Comparison of ENCODE assay signal across 8 cellular contexts in the genomic region with DNA sequence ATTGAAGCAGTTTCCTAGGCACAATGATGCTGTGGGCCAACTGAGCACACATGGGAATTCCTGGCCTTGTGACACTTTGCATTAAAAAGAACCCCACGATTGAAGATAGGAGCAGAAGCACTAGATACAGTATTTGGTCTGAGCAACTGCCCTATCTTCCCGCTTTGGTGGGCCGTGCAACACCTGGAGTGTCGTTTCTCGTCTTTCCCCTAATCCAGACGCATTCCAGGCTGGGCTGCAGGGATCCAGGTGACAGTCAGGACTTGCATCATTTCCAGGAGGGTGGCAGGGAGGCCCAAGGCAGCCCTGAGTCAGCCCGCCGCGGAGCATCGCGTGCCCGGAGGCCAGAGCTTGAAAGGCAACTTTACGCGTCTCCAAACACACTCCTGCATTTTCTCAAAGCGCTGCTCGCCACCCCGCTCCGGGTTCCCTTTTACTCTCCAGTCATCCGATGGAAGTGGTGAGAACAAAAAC. TPM values are rescaled to one million over a fixed set of nuclear protein-coding genes. Genes with fewer than 3 reads are reported as not detected.
DNase-seq lines count a peak whose midpoint lies in the region; ATAC-seq and TF ChIP-seq lines count a peak whose summit lies in the region.

No MANE protein-coding gene starts in this region.

- H4K91ac ChIP-seq in IMR-90 (ENCODE audit: insufficient read depth, low read depth, low read length), result peak overlapping the region; percentile 89

- DNase-seq in DMS53 treated with DMSO at 0.1 percent for 48 hours (lab: John Stamatoyannopoulos, UW; ENCODE audit: unreplicated experiment) (peak; percentile 57), IMR-90 (peak; percentile 80), right cardiac atrium (no peak), HPDE6-E6E7 (ENCODE audit: extremely low spot score) (no peak)

- H3K27me3 Mint-ChIP-seq in activated T-helper 17 cell treated with anti-CD3 and anti-CD28 coated beads, Interleukin-2, amount 50 U/mL, for 72 hours, result peaks cover 65% of the 10 kb centered on the region

- peak overlapping the region; percentile 33 for H2AK9ac ChIP-seq in IMR-90 (replicated peaks; ENCODE audit: low read depth, low read length, poor library complexity)

- in situ Hi-C loops in IMR-90 (cut with MboI; ENCODE audit: low sequenced_read_pairs), result no loop called here

- H4K20me1 ChIP-seq in IMR-90 (ENCODE audit: insufficient read depth, low read length), result peaks cover 36% of the 10 kb centered on the region

- H3K36me3 Mint-ChIP-seq in activated T-helper 17 cell treated with anti-CD3 and anti-CD28 coated beads, Interleukin-2, amount 50 U/mL, for 72 hours (ENCODE audit: low read depth), result peaks cover 34% of the 10 kb centered on the region

- POLR2A ChIA-PET in IMR-90 (lab: Charles Lee; ENCODE audit: unreplicated experiment), result interaction anchor here (0.6 to 0.7 kb wide), 2 partner anchors 9 to 96 kb away, joined by 3 to 10 read pairs; no protein-coding TSS in a partner anchor

- peak overlapping the region; percentile 54; the same call in 2 of the 3 replicates for H2BK15ac ChIP-seq in IMR-90 (ENCODE audit: low read depth, low read length)

- H3K4ac ChIP-seq in IMR-90 (ENCODE audit: low read depth, low read length), result peak overlapping the region; percentile 87

- H3K27ac ChIP-seq in IMR-90 (ENCODE audit: insufficient read depth, low read length) (peak overlapping the region; percentile 85), right cardiac atrium (ENCODE audit: low read length) (peak overlapping the region; percentile 40), stomach smooth muscle (ENCODE audit: low read length) (no peak overlapping the region)

- no peak for TF ChIP-seq POLR2A in IMR-90 (IDR thresholded peaks at IDR 0.05; ENCODE audit: low read depth, low read length)

- H3K9ac ChIP-seq in IMR-90 (ENCODE audit: low read depth, low read length) (peak overlapping the region; percentile 83), stomach smooth muscle (ENCODE audit: low read length in 2 of 2) (peak overlapping the region; percentile 51 to 63)

- H3K14ac ChIP-seq in IMR-90 (replicated peaks; ENCODE audit: low read depth, low read length), result peak overlapping the region; percentile 71

- H3K27me3 ChIP-seq in IMR-90 (ENCODE audit: control insufficient read depth, insufficient read depth, low read length) (no peaks in the 10 kb centered on the region), right cardiac atrium (ENCODE audit: control insufficient read depth, insufficient read depth) (no peaks in the 10 kb centered on the region), stomach smooth muscle (ENCODE audit: control insufficient read depth in 1 of 2, insufficient read depth in 2 of 2, low read length in 2 of 2) (peaks cover 8 to 13% of the 10 kb centered on the region in 2 donors)

- peak overlapping the region; percentile 93 for H3K27ac Mint-ChIP-seq in activated T-helper 17 cell treated with anti-CD3 and anti-CD28 coated beads, Interleukin-2, amount 50 U/mL, for 72 hours

- H3K79me1 ChIP-seq in IMR-90 (ENCODE audit: low read depth in 1 of 2, low read length in 2 of 2), result peaks cover 15 to 43% of the 10 kb centered on the region in 2 experiments

- H2BK5ac ChIP-seq in IMR-90 (ENCODE audit: low read depth, low read length, poor library complexity, severe bottlenecking), result peak overlapping the region; percentile 55

- H3K18ac ChIP-seq in IMR-90 (ENCODE audit: low read depth, low read length), result peak overlapping the region; percentile 80

- TSS peak; percentile 94 for BruUV-seq in IMR-90 (replicated peaks; lab: Mats Ljungman, UMichigan)

- H3K4me1 ChIP-seq in IMR-90 (ENCODE audit: control insufficient read depth, insufficient read depth, low read length), result peaks cover 20% of the 10 kb centered on the region
- H3K4me1 ChIP-seq in right cardiac atrium (ENCODE audit: control insufficient read depth, insufficient read depth, low read length), result peaks cover 6% of the 10 kb centered on the region
- H3K4me1 ChIP-seq in stomach smooth muscle (ENCODE audit: control insufficient read depth, insufficient read depth, low read length), result peaks cover 43% of the 10 kb centered on the region

- peak; percentile 19; the same call in 1 of the 2 replicates for TF ChIP-seq RAD21 in IMR-90 (IDR thresholded peaks at IDR 0.05; ENCODE audit: low read length)

- H4K5ac ChIP-seq in IMR-90 (ENCODE audit: low read depth, low read length), result peak overlapping the region; percentile 76

- H2AFZ ChIP-seq in IMR-90 (replicated peaks; ENCODE audit: low read length, poor library complexity), result peak overlapping the region; percentile 88

- H3K4me3 Mint-ChIP-seq in activated T-helper 17 cell treated with anti-CD3 and anti-CD28 coated beads, Interleukin-2, amount 50 U/mL, for 72 hours, result peak overlapping the region; percentile 92

- H3K56ac ChIP-seq in IMR-90 (ENCODE audit: extremely low read depth, insufficient read depth, low read length), result peak overlapping the region; percentile 79

- H3K9me3 Mint-ChIP-seq in activated T-helper 17 cell treated with anti-CD3 and anti-CD28 coated beads, Interleukin-2, amount 50 U/mL, for 72 hours, result no peaks in the 10 kb centered on the region

- H3K4me2 ChIP-seq in IMR-90 (ENCODE audit: low read depth, low read length), result peak overlapping the region; percentile 88

- H3K23ac ChIP-seq in IMR-90 (ENCODE audit: low read depth, low read length), result peak overlapping the region; percentile 84

- 20% methylated on average over 3 of the region's 19 CpGs; no CpG with 5 or more reads in 1 of the 2 experiments for WGBS in IMR-90 (ENCODE audit: extremely low coverage in 2 of 2, insufficient read length in 1 of 2), 2 experiments
- under 1% methylated on average over 19 of the region's 19 CpGs for WGBS in right cardiac atrium

- intact Hi-C loops in IMR-90 (cut with micrococcal nuclease) (loop anchor here (1.0 to 5.0 kb wide), 6 partner anchors 35 to 288 kb away; partner anchors contain the start of gene BOD1), right cardiac atrium (cut with DNase I) (no loop called here)

- H3K9me3 ChIP-seq in IMR-90 (ENCODE audit: control insufficient read depth, insufficient read depth, low read length), result no peaks in the 10 kb centered on the region
- no peaks in the 10 kb centered on the region for H3K9me3 ChIP-seq in right cardiac atrium (ENCODE audit: control insufficient read depth, low read length)
- no peaks in the 10 kb centered on the region for H3K9me3 ChIP-seq in stomach smooth muscle (ENCODE audit: control insufficient read depth in 2 of 2, low read length in 2 of 2)

- CTCF ChIA-PET in IMR-90 (lab: Yijun Ruan, JAX), result interaction anchor here (0.9 to 4.9 kb wide), 2 partner anchors 36 to 287 kb away, joined by 3 to 40 read pairs; partner anchors contain the start of gene BOD1

- H4K8ac ChIP-seq in IMR-90 (ENCODE audit: low read depth in 2 of 2, low read length in 2 of 2), result peak overlapping the region; percentile 72 to 85; a peak in 3 of 4 replicates

- peak overlapping the region; percentile 41; the same call in 1 of the 2 replicates for H2AK5ac ChIP-seq in IMR-90 (ENCODE audit: low read depth, low read length)

- peak overlapping the region; percentile 55 for H2BK20ac ChIP-seq in IMR-90 (ENCODE audit: low read depth, low read length)

- dilution Hi-C loops in IMR-90 (cut with HindIII; ENCODE audit: low sequenced_read_pairs, unreplicated experiment), result no loop called here

- H3K36me3 ChIP-seq in IMR-90 (ENCODE audit: control insufficient read depth, insufficient read depth, low read length) (peaks cover 21% of the 10 kb centered on the region), stomach smooth muscle (ENCODE audit: control insufficient read depth in 2 of 2, insufficient read depth in 2 of 2, low read length in 2 of 2) (no peaks in the 10 kb centered on the region)

- H2BK120ac ChIP-seq in IMR-90 (ENCODE audit: low read depth, low read length), result peak overlapping the region; percentile 83

- TF ChIP-seq CTCF in IMR-90 (conservative IDR thresholded peaks at IDR 0.05; ENCODE audit: low read depth, low read length), result no peak

- ATAC-seq in IMR-90 (ENCODE audit: low read depth) (peak; percentile 13), right cardiac atrium (no peak), HG03442 (IDR thresholded peaks at IDR 0.05; ENCODE audit: unreplicated experiment) (no peak), HG03196 (IDR thresholded peaks at IDR 0.05; ENCODE audit: unreplicated experiment) (no peak)
- peak; percentile 33 for ATAC-seq in activated T-helper 17 cell treated with anti-CD3 and anti-CD28 coated beads, Interleukin-2, amount 50 U/mL, for 72 hours (replicated peaks)

- peak overlapping the region; percentile 89 for H3K4me3 ChIP-seq in IMR-90 (ENCODE audit: insufficient read depth, low read depth, low read length)
- peak overlapping the region; percentile 67 for H3K4me3 ChIP-seq in right cardiac atrium (ENCODE audit: low read length)
- H3K4me3 ChIP-seq in stomach smooth muscle (ENCODE audit: low read length in 2 of 2), result peak overlapping the region; percentile 73 to 76

- H3K9me1 ChIP-seq in IMR-90 (ENCODE audit: insufficient read depth, low read length), result peaks cover 9% of the 10 kb centered on the region

- H3K4me1 Mint-ChIP-seq in activated T-helper 17 cell treated with anti-CD3 and anti-CD28 coated beads, Interleukin-2, amount 50 U/mL, for 72 hours, result peaks cover 21% of the 10 kb centered on the region

TF ChIP-seq in IMR-90, 13 proteins besides CTCF, POLR2A, EP300 and RAD21:
- TF ChIP-seq FOS (IDR thresholded peaks at IDR 0.05; ENCODE audit: low read depth, low read length) (no peak), USF2 (IDR thresholded peaks at IDR 0.05; ENCODE audit: low read depth, low read length) (no peak; the same call in 1 of the 2 replicates), BHLHE40 (IDR thresholded peaks at IDR 0.05; ENCODE audit: low read depth, low read length) (peak; percentile 80), MXI1 (IDR thresholded peaks at IDR 0.05; ENCODE audit: borderline replicate concordance, low read depth, low read length) (peak; percentile 41; the same call in 1 of the 2 replicates), CEBPB (IDR thresholded peaks at IDR 0.05; ENCODE audit: low read depth, low read length) (peak; percentile 90), MAFK (IDR thresholded peaks at IDR 0.05; ENCODE audit: low read depth, low read length) (0 out of 2 replicates have a peak, but pooled peaks have one; percentile 2)
TF ChIP-seq in IMR-90: peak in this region for 4.

RNA-seq across cellular contexts. Expression of gene STC2, which starts 0.7 kb away (rescaled TPM):
- total RNA-seq in IMR-90 (2012; rRNA removed), result 87.5 and 259 TPM in 2 replicates
- 157 and 270 TPM in 2 replicates for polyA plus RNA-seq in IMR-90 (2012; rRNA removed)
- 105 and 264 TPM in 2 replicates for polyA plus RNA-seq in IMR-90 (2012; cell fraction: cytosol; rRNA removed)
- 249 and 547 TPM in 2 replicates for polyA plus RNA-seq in IMR-90 (2012; cell fraction: nucleus; rRNA removed; ENCODE audit: low replicate concordance)
- total RNA-seq in activated T-helper 17 cell treated with anti-CD3 and anti-CD28 coated beads, Interleukin-2, amount 50 U/mL, for 72 hours, result 1 to 10 TPM; 4.3 to 6.2 TPM
- total RNA-seq in right cardiac atrium, result 10 to 100 TPM in 3 of 4 donors, 1 to 10 TPM in 1; 9.4 to 13.0 (median 11.6) TPM
- polyA plus RNA-seq in right cardiac atrium, result 11.7 TPM

Comparison
In these comparisons a context has a peak if more than half of its experiments do, and no peak if none do; other contexts are left out.
1. DNase-seq: peak in DMS53 treated with DMSO at 0.1 percent for 48 hours (single experiment) and IMR-90 (single experiment); none in right cardiac atrium (0 of 3) and HPDE6-E6E7 (single experiment).
2. ATAC-seq: peak in IMR-90 (single experiment) and activated T-helper 17 cell treated with anti-CD3 and anti-CD28 coated beads, Interleukin-2, amount 50 U/mL, for 72 hours (single experiment); none in right cardiac atrium (0 of 2), HG03442 (single experiment) and HG03196 (single experiment).
3. Peak in every context shown above with its lines, with median percentiles within 50 percentile points of each other: H3K4me3 ChIP-seq.